1 cellular context compared by ENCODE assay signal in the genomic region with DNA sequence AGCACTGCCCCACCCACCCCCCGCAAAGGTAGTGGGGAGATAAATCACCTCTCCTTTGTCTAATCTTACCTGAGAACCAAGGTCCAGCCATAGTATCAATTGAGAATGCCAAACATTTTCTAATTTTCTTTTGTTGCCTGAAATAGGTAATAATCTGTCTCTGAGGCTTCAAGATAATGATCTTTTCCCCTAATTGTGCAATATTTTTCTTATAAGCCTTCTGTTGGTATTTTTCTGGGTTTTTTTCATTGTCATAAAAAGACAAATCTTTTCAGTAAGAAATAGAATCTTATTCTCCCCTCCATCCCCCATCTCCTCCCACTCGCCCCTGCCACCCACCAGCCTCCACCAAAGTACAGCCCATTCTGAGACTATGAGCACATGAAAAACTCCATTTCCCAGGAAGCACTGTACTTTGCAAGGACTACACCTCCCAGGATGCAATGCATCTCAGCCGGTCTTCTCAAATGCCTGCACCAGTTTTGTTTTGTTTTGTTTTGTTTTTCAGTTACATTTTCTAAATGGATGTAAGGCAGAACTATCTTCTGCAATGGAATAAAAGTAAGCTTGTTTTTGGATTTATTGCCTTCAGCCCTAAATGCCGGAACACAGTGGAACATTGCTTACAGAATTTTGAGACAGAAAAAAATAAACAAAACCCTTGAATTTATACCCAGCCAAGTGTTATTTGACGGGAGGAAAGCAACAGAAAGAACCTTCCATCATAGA.
TF ChIP-seq lines count a peak whose summit lies in the region.

No MANE protein-coding gene starts in this region.

TF ChIP-seq in HepG2, 621 proteins besides CTCF, POLR2A, EP300 and RAD21 (continued from another document and continues in another):
- TF ChIP-seq, protein P1, sequence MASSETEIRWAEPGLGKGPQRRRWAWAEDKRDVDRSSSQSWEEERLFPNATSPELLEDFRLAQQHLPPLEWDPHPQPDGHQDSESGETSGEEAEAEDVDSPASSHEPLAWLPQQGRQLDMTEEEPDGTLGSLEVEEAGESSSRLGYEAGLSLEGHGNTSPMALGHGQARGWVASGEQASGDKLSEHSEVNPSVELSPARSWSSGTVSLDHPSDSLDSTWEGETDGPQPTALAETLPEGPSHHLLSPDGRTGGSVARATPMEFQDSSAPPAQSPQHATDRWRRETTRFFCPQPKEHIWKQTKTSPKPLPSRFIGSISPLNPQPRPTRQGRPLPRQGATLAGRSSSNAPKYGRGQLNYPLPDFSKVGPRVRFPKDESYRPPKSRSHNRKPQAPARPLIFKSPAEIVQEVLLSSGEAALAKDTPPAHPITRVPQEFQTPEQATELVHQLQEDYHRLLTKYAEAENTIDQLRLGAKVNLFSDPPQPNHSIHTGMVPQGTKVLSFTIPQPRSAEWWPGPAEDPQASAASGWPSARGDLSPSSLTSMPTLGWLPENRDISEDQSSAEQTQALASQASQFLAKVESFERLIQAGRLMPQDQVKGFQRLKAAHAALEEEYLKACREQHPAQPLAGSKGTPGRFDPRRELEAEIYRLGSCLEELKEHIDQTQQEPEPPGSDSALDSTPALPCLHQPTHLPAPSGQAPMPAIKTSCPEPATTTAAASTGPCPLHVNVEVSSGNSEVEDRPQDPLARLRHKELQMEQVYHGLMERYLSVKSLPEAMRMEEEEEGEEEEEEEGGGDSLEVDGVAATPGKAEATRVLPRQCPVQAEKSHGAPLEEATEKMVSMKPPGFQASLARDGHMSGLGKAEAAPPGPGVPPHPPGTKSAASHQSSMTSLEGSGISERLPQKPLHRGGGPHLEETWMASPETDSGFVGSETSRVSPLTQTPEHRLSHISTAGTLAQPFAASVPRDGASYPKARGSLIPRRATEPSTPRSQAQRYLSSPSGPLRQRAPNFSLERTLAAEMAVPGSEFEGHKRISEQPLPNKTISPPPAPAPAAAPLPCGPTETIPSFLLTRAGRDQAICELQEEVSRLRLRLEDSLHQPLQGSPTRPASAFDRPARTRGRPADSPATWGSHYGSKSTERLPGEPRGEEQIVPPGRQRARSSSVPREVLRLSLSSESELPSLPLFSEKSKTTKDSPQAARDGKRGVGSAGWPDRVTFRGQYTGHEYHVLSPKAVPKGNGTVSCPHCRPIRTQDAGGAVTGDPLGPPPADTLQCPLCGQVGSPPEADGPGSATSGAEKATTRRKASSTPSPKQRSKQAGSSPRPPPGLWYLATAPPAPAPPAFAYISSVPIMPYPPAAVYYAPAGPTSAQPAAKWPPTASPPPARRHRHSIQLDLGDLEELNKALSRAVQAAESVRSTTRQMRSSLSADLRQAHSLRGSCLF (CRISPR knock-in tag; IDR thresholded peaks at IDR 0.05; ENCODE audit: borderline replicate concordance), result no peak
- 0 out of 2 replicates have a peak, but pooled peaks have one; percentile 26 for TF ChIP-seq NFIC (IDR thresholded peaks at IDR 0.05; ENCODE audit: low read length)
- 0 out of 2 replicates have a peak, but pooled peaks have one; percentile 25 for TF ChIP-seq ZZZ3 (CRISPR knock-in tag; IDR thresholded peaks at IDR 0.05; ENCODE audit: borderline replicate concordance)
- TF ChIP-seq, protein P2, sequence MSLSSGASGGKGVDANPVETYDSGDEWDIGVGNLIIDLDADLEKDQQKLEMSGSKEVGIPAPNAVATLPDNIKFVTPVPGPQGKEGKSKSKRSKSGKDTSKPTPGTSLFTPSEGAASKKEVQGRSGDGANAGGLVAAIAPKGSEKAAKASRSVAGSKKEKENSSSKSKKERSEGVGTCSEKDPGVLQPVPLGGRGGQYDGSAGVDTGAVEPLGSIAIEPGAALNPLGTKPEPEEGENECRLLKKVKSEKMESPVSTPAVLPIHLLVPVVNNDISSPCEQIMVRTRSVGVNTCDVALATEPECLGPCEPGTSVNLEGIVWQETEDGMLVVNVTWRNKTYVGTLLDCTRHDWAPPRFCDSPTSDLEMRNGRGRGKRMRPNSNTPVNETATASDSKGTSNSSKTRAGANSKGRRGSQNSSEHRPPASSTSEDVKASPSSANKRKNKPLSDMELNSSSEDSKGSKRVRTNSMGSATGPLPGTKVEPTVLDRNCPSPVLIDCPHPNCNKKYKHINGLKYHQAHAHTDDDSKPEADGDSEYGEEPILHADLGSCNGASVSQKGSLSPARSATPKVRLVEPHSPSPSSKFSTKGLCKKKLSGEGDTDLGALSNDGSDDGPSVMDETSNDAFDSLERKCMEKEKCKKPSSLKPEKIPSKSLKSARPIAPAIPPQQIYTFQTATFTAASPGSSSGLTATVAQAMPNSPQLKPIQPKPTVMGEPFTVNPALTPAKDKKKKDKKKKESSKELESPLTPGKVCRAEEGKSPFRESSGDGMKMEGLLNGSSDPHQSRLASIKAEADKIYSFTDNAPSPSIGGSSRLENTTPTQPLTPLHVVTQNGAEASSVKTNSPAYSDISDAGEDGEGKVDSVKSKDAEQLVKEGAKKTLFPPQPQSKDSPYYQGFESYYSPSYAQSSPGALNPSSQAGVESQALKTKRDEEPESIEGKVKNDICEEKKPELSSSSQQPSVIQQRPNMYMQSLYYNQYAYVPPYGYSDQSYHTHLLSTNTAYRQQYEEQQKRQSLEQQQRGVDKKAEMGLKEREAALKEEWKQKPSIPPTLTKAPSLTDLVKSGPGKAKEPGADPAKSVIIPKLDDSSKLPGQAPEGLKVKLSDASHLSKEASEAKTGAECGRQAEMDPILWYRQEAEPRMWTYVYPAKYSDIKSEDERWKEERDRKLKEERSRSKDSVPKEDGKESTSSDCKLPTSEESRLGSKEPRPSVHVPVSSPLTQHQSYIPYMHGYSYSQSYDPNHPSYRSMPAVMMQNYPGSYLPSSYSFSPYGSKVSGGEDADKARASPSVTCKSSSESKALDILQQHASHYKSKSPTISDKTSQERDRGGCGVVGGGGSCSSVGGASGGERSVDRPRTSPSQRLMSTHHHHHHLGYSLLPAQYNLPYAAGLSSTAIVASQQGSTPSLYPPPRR (CRISPR knock-in tag; IDR thresholded peaks at IDR 0.05; ENCODE audit: borderline replicate concordance), result no peak
- TF ChIP-seq, protein P3, sequence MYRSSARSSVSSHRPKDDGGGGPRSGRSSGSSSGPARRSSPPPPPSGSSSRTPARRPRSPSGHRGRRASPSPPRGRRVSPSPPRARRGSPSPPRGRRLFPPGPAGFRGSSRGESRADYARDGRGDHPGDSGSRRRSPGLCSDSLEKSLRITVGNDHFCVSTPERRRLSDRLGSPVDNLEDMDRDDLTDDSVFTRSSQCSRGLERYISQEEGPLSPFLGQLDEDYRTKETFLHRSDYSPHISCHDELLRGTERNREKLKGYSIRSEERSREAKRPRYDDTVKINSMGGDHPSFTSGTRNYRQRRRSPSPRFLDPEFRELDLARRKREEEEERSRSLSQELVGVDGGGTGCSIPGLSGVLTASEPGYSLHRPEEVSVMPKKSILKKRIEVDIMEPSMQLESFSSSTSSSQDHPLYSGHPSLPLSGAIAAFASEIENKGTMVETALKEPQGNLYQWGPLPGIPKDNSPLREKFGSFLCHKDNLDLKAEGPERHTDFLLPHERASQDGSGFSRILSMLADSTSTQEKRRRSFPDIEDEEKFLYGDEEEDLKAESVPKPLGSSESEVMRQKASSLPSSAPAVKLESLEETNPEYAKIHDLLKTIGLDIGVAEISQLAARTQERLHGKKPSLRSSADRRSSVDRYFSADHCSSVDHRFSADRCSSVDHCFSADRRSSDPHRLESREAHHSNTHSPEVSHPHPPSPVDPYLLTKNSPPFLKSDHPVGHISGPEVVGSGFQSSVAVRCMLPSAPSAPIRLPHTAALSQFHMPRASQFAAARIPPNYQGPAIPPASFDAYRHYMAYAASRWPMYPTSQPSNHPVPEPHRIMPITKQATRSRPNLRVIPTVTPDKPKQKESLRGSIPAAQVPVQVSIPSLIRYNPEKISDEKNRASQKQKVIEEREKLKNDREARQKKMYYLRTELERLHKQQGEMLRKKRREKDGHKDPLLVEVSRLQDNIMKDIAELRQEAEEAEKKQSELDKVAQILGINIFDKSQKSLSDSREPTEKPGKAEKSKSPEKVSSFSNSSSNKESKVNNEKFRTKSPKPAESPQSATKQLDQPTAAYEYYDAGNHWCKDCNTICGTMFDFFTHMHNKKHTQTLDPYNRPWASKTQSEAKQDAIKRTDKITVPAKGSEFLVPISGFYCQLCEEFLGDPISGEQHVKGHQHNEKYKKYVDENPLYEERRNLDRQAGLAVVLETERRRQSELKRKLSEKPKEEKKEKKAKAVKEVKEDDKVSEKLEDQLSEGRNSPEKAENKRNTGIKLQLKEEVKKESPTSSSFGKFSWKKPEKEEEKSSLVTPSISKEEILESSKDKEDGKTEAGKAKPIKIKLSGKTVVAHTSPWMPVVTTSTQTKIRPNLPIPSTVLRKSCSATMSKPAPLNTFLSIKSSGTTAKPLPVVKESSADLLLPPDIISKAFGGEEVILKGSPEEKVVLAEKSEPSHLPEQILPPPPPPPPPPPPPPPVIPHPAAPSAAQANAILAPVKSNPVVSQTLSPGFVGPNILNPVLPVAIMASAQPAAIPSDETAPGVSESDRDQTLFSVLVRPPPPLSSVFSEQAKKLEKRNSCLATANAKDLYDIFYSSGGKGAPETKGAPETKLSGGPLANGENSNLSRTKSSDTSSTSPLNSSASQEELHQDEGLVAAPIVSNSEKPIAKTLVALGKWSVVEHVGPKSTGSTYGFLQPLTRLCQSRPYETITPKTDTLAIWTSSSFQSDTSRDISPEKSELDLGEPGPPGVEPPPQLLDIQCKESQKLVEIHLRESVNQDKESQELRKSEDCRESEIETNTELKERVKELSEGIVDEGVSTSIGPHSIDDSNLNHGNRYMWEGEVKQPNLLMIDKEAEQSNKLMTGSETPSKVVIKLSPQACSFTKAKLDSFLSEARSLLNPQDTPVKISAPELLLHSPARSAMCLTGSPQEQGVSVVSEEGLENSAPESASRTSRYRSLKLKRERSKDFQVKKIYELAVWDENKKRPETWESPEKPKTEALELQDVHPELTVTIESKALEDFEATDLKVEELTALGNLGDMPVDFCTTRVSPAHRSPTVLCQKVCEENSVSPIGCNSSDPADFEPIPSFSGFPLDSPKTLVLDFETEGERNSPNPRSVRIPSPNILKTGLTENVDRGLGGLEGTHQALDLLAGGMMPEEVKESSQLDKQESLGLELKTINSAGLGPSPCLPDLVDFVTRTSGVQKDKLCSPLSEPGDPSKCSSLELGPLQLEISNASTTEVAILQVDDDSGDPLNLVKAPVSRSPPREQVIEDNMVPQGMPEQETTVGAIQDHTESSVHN (CRISPR knock-in tag; IDR thresholded peaks at IDR 0.05), result no peak
- TF ChIP-seq KDM4B (CRISPR knock-in tag; IDR thresholded peaks at IDR 0.05), result no peak
- TF ChIP-seq ZFX (CRISPR knock-in tag; IDR thresholded peaks at IDR 0.05; ENCODE audit: low read depth), result no peak
- TF ChIP-seq ZNF430 (CRISPR knock-in tag; IDR thresholded peaks at IDR 0.05), result no peak
- no peak for TF ChIP-seq ZSCAN22 (CRISPR knock-in tag; IDR thresholded peaks at IDR 0.05)
- peak; percentile 42; the same call in 1 of the 2 replicates for TF ChIP-seq ELF1 (CRISPR knock-in tag; IDR thresholded peaks at IDR 0.05)
- TF ChIP-seq ZSCAN29 (CRISPR knock-in tag; conservative IDR thresholded peaks at IDR 0.05), result 0 out of 2 replicates have a peak, but pooled peaks have one; percentile 38
- TF ChIP-seq, protein P4, sequence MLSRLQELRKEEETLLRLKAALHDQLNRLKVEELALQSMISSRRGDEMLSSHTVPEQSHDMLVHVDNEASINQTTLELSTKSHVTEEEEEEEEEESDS (CRISPR knock-in tag; IDR thresholded peaks at IDR 0.05; ENCODE audit: borderline replicate concordance), result no peak
- TF ChIP-seq TBL1XR1 (IDR thresholded peaks at IDR 0.05; ENCODE audit: borderline replicate concordance, low read length, partially characterized antibody), result peak; percentile 49
- TF ChIP-seq, protein P5, sequence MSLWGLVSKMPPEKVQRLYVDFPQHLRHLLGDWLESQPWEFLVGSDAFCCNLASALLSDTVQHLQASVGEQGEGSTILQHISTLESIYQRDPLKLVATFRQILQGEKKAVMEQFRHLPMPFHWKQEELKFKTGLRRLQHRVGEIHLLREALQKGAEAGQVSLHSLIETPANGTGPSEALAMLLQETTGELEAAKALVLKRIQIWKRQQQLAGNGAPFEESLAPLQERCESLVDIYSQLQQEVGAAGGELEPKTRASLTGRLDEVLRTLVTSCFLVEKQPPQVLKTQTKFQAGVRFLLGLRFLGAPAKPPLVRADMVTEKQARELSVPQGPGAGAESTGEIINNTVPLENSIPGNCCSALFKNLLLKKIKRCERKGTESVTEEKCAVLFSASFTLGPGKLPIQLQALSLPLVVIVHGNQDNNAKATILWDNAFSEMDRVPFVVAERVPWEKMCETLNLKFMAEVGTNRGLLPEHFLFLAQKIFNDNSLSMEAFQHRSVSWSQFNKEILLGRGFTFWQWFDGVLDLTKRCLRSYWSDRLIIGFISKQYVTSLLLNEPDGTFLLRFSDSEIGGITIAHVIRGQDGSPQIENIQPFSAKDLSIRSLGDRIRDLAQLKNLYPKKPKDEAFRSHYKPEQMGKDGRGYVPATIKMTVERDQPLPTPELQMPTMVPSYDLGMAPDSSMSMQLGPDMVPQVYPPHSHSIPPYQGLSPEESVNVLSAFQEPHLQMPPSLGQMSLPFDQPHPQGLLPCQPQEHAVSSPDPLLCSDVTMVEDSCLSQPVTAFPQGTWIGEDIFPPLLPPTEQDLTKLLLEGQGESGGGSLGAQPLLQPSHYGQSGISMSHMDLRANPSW (CRISPR knock-in tag; IDR thresholded peaks at IDR 0.05; ENCODE audit: borderline replicate concordance), result no peak
- TF ChIP-seq ZBTB8A (CRISPR knock-in tag; IDR thresholded peaks at IDR 0.05; ENCODE audit: borderline replicate concordance, low read depth), result no peak
- TF ChIP-seq NR2C2 (CRISPR knock-in tag; IDR thresholded peaks at IDR 0.05; ENCODE audit: borderline replicate concordance), result 0 out of 2 replicates have a peak, but pooled peaks have one; percentile 20
- TF ChIP-seq, protein P6, sequence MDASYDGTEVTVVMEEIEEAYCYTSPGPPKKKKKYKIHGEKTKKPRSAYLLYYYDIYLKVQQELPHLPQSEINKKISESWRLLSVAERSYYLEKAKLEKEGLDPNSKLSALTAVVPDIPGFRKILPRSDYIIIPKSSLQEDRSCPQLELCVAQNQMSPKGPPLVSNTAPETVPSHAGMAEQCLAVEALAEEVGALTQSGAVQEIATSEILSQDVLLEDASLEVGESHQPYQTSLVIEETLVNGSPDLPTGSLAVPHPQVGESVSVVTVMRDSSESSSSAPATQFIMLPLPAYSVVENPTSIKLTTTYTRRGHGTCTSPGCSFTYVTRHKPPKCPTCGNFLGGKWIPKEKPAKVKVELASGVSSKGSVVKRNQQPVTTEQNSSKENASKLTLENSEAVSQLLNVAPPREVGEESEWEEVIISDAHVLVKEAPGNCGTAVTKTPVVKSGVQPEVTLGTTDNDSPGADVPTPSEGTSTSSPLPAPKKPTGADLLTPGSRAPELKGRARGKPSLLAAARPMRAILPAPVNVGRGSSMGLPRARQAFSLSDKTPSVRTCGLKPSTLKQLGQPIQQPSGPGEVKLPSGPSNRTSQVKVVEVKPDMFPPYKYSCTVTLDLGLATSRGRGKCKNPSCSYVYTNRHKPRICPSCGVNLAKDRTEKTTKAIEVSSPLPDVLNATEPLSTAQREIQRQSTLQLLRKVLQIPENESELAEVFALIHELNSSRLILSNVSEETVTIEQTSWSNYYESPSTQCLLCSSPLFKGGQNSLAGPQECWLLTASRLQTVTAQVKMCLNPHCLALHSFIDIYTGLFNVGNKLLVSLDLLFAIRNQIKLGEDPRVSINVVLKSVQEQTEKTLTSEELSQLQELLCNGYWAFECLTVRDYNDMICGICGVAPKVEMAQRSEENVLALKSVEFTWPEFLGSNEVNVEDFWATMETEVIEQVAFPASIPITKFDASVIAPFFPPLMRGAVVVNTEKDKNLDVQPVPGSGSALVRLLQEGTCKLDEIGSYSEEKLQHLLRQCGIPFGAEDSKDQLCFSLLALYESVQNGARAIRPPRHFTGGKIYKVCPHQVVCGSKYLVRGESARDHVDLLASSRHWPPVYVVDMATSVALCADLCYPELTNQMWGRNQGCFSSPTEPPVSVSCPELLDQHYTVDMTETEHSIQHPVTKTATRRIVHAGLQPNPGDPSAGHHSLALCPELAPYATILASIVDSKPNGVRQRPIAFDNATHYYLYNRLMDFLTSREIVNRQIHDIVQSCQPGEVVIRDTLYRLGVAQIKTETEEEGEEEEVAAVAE (CRISPR knock-in tag; IDR thresholded peaks at IDR 0.05; ENCODE audit: borderline replicate concordance), result no peak
- TF ChIP-seq ZNF331 (CRISPR knock-in tag; IDR thresholded peaks at IDR 0.05), result no peak
